15 cellular contexts compared by ENCODE assay signal in the genomic region with DNA sequence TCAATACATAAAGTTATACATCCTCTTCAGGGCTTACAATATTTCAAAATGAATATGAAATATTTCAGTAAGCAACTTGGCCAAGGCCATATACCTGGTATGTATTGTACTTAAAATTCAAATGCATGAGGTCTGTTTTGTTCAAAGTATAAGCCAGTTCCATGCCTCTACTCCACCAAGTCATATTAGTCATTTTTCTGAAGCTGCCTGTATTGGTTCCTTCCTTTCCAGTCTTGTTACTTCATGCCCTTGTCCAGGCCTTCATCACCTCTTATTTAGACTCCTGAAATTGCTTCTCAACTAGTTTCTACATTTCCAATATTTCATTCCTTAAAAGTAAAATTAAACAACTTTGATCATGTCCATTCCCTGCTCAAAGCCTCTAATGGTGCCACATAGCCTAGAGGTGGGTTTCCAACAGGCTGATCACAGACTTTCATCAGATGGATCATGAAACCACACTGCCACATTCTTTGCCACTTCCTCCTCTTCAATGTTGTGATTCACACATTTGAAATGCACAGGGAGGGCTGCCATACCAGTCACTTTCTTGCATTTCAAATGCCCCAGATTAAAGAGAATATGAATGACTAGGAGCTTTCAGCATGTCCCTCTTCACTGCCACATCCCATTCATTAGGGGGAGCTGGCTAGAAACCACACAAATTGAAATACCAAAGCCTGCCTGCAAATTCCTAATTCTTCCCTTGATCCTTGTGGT.
DNase-seq lines count a peak whose midpoint lies in the region; ATAC-seq, FAIRE-seq and TF ChIP-seq lines count a peak whose summit lies in the region.
"Had no signal": no experiment of that assay in that cellular context is flagged by ENCODE, and none has a peak within 500 bp of the region (broad histone marks: within the 10 kb centered on the region; RNA-seq: fewer than 3 reads in every experiment).

No MANE protein-coding gene starts in this region.

- no peak overlapping the region for H3K4me3 ChIP-seq in HUES48 (ENCODE audit: low read depth, low read length)
- no peak overlapping the region for H3K4me3 ChIP-seq in foreskin fibroblast (ENCODE audit: low read depth in 1 of 2, low read length in 2 of 2)
- H3K4me3 ChIP-seq in gastrocnemius medialis = no peak overlapping the region
- no peak overlapping the region for H3K4me3 ChIP-seq in kidney (ENCODE audit: low read length in 2 of 2)
- no peak overlapping the region for H3K4me3 ChIP-seq in heart right ventricle
- H3K4me3 ChIP-seq: adrenal gland had no signal

- H3K27ac ChIP-seq in HUES48 (ENCODE audit: low read depth, low read length) = peak overlapping the region; percentile 66
- no peak overlapping the region for H3K27ac ChIP-seq in gastrocnemius medialis
- H3K27ac ChIP-seq in kidney (ENCODE audit: low read depth in 2 of 2, low read length in 2 of 2) = no peak overlapping the region
- H3K27ac ChIP-seq in heart right ventricle = no peak overlapping the region
- H3K27ac ChIP-seq: adrenal gland had no signal

- in situ Hi-C loops in gastrocnemius medialis (cut with MboI; ENCODE audit: low sequenced_read_pairs in 4 of 4) = no loop called here

- intact Hi-C loops in gastrocnemius medialis (cut with DNase I; ENCODE audit: low total_unique reads) (no loop called here), kidney (cut with DNase I) (no loop called here), heart right ventricle (cut with DNase I) (no loop called here)

- H3K9ac ChIP-seq in HUES48 (ENCODE audit: low read depth, low read length) (no peak overlapping the region), kidney (ENCODE audit: low read length in 2 of 2) (no peak overlapping the region)

- ATAC-seq in GM21423 (IDR thresholded peaks at IDR 0.05; ENCODE audit: unreplicated experiment) (no peak), gastrocnemius medialis (no peak), heart right ventricle (no peak)
- ATAC-seq: esophagus mucosa, sciatic nerve, T-cell had no signal

- no peak for TF ChIP-seq POLR2A in gastrocnemius medialis (IDR thresholded peaks at IDR 0.05)

- FAIRE-seq in kidney (lab: Jason Lieb, UNC) = no peak
- FAIRE-seq: G401.6 had no signal

- peaks cover 13% of the 10 kb centered on the region for H3K4me1 ChIP-seq in HUES48 (ENCODE audit: control insufficient read depth, insufficient read depth, low read length)
- no peaks in the 10 kb centered on the region for H3K4me1 ChIP-seq in gastrocnemius medialis
- no peaks in the 10 kb centered on the region for H3K4me1 ChIP-seq in kidney (ENCODE audit: control insufficient read depth in 1 of 2, insufficient read depth in 1 of 2, low read depth in 1 of 2, low read length in 2 of 2)
- peaks cover 0 to 8% (median 0%) of the 10 kb centered on the region in 9 donors for H3K4me1 ChIP-seq in heart right ventricle

- H3K9me3 ChIP-seq in HUES48 (ENCODE audit: control insufficient read depth, insufficient read depth, low read length) = peaks cover 9% of the 10 kb centered on the region
- H3K9me3 ChIP-seq in gastrocnemius medialis = no peaks in the 10 kb centered on the region
- H3K9me3 ChIP-seq in kidney (ENCODE audit: control insufficient read depth in 1 of 2, low read length in 2 of 2) = no peaks in the 10 kb centered on the region
- peaks cover 0 to 20% (median 7%) of the 10 kb centered on the region in 11 donors for H3K9me3 ChIP-seq in heart right ventricle
- H3K9me3 ChIP-seq: adrenal gland had no signal

- DNase-seq in A172 (ENCODE audit: low spot score) (peak; percentile 96), SW 1271 (lab: John Stamatoyannopoulos, UW) (peak; percentile 63 to 81), foreskin fibroblast (peak; percentile 6 to 52), gastrocnemius medialis (no peak), kidney (no peak), heart right ventricle (no peak)
- DNase-seq: adrenal gland, GOT3, NCI-H2107, T-cell had no signal

- H3K36me3 ChIP-seq in HUES48 (ENCODE audit: control insufficient read depth, insufficient read depth, low read length) (no peaks in the 10 kb centered on the region), gastrocnemius medialis (no peaks in the 10 kb centered on the region), kidney (ENCODE audit: control insufficient read depth in 1 of 2, insufficient read depth in 2 of 2, low read length in 2 of 2) (no peaks in the 10 kb centered on the region), heart right ventricle (no peaks in the 10 kb centered on the region)
- H3K36me3 ChIP-seq: adrenal gland had no signal

- no peaks in the 10 kb centered on the region for H3K27me3 ChIP-seq in HUES48 (ENCODE audit: control insufficient read depth, insufficient read depth, low read length)
- no peaks in the 10 kb centered on the region for H3K27me3 ChIP-seq in gastrocnemius medialis
- H3K27me3 ChIP-seq in heart right ventricle = no peaks in the 10 kb centered on the region
- H3K27me3 ChIP-seq: adrenal gland had no signal

- TF ChIP-seq CTCF in foreskin fibroblast (IDR thresholded peaks at IDR 0.05; ENCODE audit: low read depth, low read length) (no peak), gastrocnemius medialis (IDR thresholded peaks at IDR 0.05 in 4 of 5, conservative IDR thresholded peaks at IDR 0.05 in 1 of 5) (no peak), kidney (IDR thresholded peaks at IDR 0.05; ENCODE audit: borderline replicate concordance, extremely low read depth, insufficient read depth) (no peak), heart right ventricle (IDR thresholded peaks at IDR 0.05) (no peak)

Comparison
In these comparisons a context has a peak if more than half of its experiments do, and no peak if none do; other contexts are left out.
1. DNase-seq: peak in A172 (single experiment), SW 1271 (2 of 2) and foreskin fibroblast (2 of 2); none in gastrocnemius medialis (0 of 2), kidney (single experiment) and heart right ventricle (0 of 2).